21 cellular contexts compared by ENCODE assay signal in the genomic region with DNA sequence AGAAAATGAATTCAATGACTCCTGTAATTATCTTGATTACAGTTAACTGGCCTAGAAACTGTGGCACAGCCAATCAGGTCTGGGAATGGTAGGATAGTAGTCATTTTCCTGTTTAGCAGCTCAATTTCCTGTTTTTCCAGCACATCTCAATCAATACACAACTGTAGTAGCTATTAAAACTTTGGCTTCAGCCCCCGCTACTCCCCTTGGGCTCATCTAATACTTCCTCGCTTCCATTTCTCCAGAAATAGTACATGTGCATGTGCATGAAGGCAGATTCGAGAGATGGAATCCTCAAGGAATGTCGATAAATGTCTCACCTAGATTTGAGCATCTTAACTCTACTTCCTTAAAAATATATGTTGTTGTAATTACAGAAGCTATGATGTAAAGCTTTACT. TPM values are rescaled to one million over a fixed set of nuclear protein-coding genes. Genes with fewer than 3 reads are reported as not detected.
"Had no signal": no experiment of that assay in that cellular context is flagged by ENCODE, and none has a peak within 500 bp of the region (broad histone marks: within the 10 kb centered on the region; RNA-seq: fewer than 3 reads in every experiment).

No MANE protein-coding gene starts in this region.

- H3K4me3 ChIP-seq: body of pancreas, left lung, upper lobe of left lung had no signal

- H3K27ac Mint-ChIP-seq: activated CD4-positive, alpha-beta T cell treated with anti-CD3 and anti-CD28 coated beads, Interleukin-2, amount 10 ng/mL, durations not matched to agents 7 days and 5 days; activated naive CD4-positive, alpha-beta T cell treated with anti-CD3 and anti-CD28 coated beads, Interleukin-2, amount 50 U/mL, for 72 hours; activated T-cell treated with anti-CD3 and anti-CD28 coated beads, Interleukin-2, amount 50 U/mL, for 72 hours; natural killer cell treated with Interleukin-12 subunit alpha and Interleukin-12 subunit beta and Interleukin-15 and Interleukin-18, amount 100 ng/mL, for 72 hours had no signal

- H3K9me3 ChIP-seq: body of pancreas, left lung, upper lobe of left lung had no signal

- H3K4me3 Mint-ChIP-seq: activated CD4-positive, alpha-beta T cell treated with anti-CD3 and anti-CD28 coated beads, Interleukin-2, amount 10 ng/mL, durations not matched to agents 7 days and 5 days; activated T-cell treated with anti-CD3 and anti-CD28 coated beads, Interleukin-2, amount 50 U/mL, for 72 hours; natural killer cell treated with Interleukin-12 subunit alpha and Interleukin-12 subunit beta and Interleukin-15 and Interleukin-18, amount 100 ng/mL, for 72 hours; WTC11 had no signal

- ATAC-seq: activated naive CD4-positive, alpha-beta T cell treated with anti-CD3 and anti-CD28 coated beads, Interleukin-2, amount 50 U/mL, for 72 hours; activated T-cell treated with anti-CD3 and anti-CD28 coated beads, Interleukin-2, amount 50 U/mL, for 72 hours; body of pancreas; left lung; natural killer cell treated with Interleukin-12 subunit alpha and Interleukin-12 subunit beta and Interleukin-15 and Interleukin-18, amount 100 ng/mL, for 72 hours; stimulated activated naive CD8-positive, alpha-beta T cell treated with anti-CD3 and anti-CD28 coated beads, Interleukin-15, Interleukin-2, amounts not matched to agents 100 U/mL and 50 U/mL, for 24 hours; WTC11 had no signal

- DNase-seq: activated CD4-positive, alpha-beta T cell treated with anti-CD3 and anti-CD28 coated beads, Interleukin-2, amount 10 ng/mL, durations not matched to agents 7 days and 5 days; activated CD8-positive, alpha-beta memory T cell treated with anti-CD3 and anti-CD28 coated beads, Interleukin-2, amount 50 U/mL, for 48 hours; activated gamma-delta T cell; activated T-cell treated with anti-CD3 and anti-CD28 coated beads, Interleukin-2, amount 50 U/mL, for 72 hours; amniotic stem cell; body of pancreas; caudate nucleus; foreskin melanocyte; left lung; mesendoderm; nucleus accumbens; posterior cingulate gyrus; small intestine; stimulated activated CD4-positive, alpha-beta T cell treated with anti-CD3 and anti-CD28 coated beads, Interleukin-4, amount 100 ng/mL, for 4 hours; stimulated activated CD8-positive, alpha-beta memory T cell treated with anti-CD3 and anti-CD28 coated beads, Interleukin-4, amount 100 ng/mL, for 48 hours; stimulated activated naive CD8-positive, alpha-beta T cell treated with anti-CD3 and anti-CD28 coated beads, Interleukin-15, Interleukin-2, amounts not matched to agents 100 U/mL and 50 U/mL, for 24 hours; T-helper 2 cell; upper lobe of left lung had no signal

- H3K27ac ChIP-seq: body of pancreas, left lung had no signal

- H3K9me3 Mint-ChIP-seq: activated CD4-positive, alpha-beta T cell treated with anti-CD3 and anti-CD28 coated beads, Interleukin-2, amount 10 ng/mL, durations not matched to agents 7 days and 5 days; activated naive CD4-positive, alpha-beta T cell treated with anti-CD3 and anti-CD28 coated beads, Interleukin-2, amount 50 U/mL, for 72 hours; activated T-cell treated with anti-CD3 and anti-CD28 coated beads, Interleukin-2, amount 50 U/mL, for 72 hours; natural killer cell treated with Interleukin-12 subunit alpha and Interleukin-12 subunit beta and Interleukin-15 and Interleukin-18, amount 100 ng/mL, for 72 hours; WTC11 had no signal

- H3K4me1 Mint-ChIP-seq: activated CD4-positive, alpha-beta T cell treated with anti-CD3 and anti-CD28 coated beads, Interleukin-2, amount 10 ng/mL, durations not matched to agents 7 days and 5 days had no signal

- H3K27me3 ChIP-seq: body of pancreas, left lung, upper lobe of left lung had no signal

- H3K36me3 ChIP-seq: left lung, upper lobe of left lung had no signal

- H3K36me3 Mint-ChIP-seq: activated naive CD4-positive, alpha-beta T cell treated with anti-CD3 and anti-CD28 coated beads, Interleukin-2, amount 50 U/mL, for 72 hours; natural killer cell treated with Interleukin-12 subunit alpha and Interleukin-12 subunit beta and Interleukin-15 and Interleukin-18, amount 100 ng/mL, for 72 hours; WTC11 had no signal

RNA-seq across cellular contexts. Expression of gene COBLL1, which starts 9.7 kb away (rescaled TPM):
- total RNA-seq: activated CD4-positive, alpha-beta T cell treated with anti-CD3 and anti-CD28 coated beads, Interleukin-2, amount 10 ng/mL, durations not matched to agents 7 days and 5 days had no signal
